11 cellular contexts compared by ENCODE assay signal in the genomic region with DNA sequence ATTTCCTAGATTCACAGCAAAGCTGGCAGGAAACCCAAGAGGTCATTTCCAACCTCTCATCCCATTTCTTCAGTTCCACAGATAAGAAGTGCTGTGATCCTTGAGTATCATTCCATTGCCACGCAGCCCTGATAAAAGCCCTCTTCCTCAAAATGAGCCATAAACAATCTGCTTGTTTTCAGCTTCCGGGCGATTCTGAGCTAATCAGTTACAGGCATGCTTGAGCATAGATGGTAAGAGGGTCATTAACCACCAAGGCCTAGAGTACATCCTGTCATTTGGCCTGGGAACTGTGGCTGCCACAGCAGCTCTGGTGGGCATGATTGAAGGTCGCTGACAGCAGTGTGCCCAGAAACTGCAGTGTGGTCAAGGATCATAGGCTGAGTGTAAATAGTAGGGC. TPM values are rescaled to one million over a fixed set of nuclear protein-coding genes. Genes with fewer than 3 reads are reported as not detected.
A peak's percentile ranks its signal among the peaks of the same experiment; 100 is the strongest.
DNase-seq lines count a peak whose midpoint lies in the region; ATAC-seq and TF ChIP-seq lines count a peak whose summit lies in the region.
"Had no signal": no experiment of that assay in that cellular context is flagged by ENCODE, and none has a peak within 500 bp of the region (broad histone marks: within the 10 kb centered on the region; RNA-seq: fewer than 3 reads in every experiment).

No MANE protein-coding gene starts in this region.

- H3K4me3 Mint-ChIP-seq in stimulated activated naive CD8-positive, alpha-beta T cell treated with anti-CD3 and anti-CD28 coated beads, Interleukin-15, amount 100 ng/mL, for 72 hours, result no peak overlapping the region
- H3K4me3 Mint-ChIP-seq: activated CD8-positive, alpha-beta memory T cell treated with anti-CD3 and anti-CD28 coated beads, Interleukin-2, amount 10 ng/mL, durations not matched to agents 7 days and 5 days; dendritic cell treated with granulocyte-macrophage colony-stimulating factor and Interleukin-4, amounts not matched to agents 40 ng/mL and 50 ng/mL, for 4 days had no signal

- H3K27me3 Mint-ChIP-seq in stimulated activated naive CD8-positive, alpha-beta T cell treated with anti-CD3 and anti-CD28 coated beads, Interleukin-15, amount 100 ng/mL, for 72 hours, result peaks cover 24% of the 10 kb centered on the region
- H3K27me3 Mint-ChIP-seq: activated CD8-positive, alpha-beta memory T cell treated with anti-CD3 and anti-CD28 coated beads, Interleukin-2, amount 10 ng/mL, durations not matched to agents 7 days and 5 days; dendritic cell treated with granulocyte-macrophage colony-stimulating factor and Interleukin-4, amounts not matched to agents 40 ng/mL and 50 ng/mL, for 4 days had no signal

- DNase-seq in left lobe of liver (ENCODE audit: low spot score) (no peak), midbrain (lab: John Stamatoyannopoulos, UW) (no peak)
- no peak for DNase-seq in stimulated activated naive CD8-positive, alpha-beta T cell treated with anti-CD3 and anti-CD28 coated beads, Interleukin-15, amount 100 ng/mL, for 72 hours
- no peak for DNase-seq in stimulated activated CD4-positive, alpha-beta T cell treated with anti-CD3 and anti-CD28 coated beads, Interleukin-4, amount 100 ng/mL, for 4 hours
- DNase-seq in activated CD4-positive, alpha-beta T cell treated with anti-CD3 and anti-CD28 coated beads, Interleukin-2, amount 50 U/mL, for 1 hour, result no peak
- DNase-seq: activated CD8-positive, alpha-beta memory T cell treated with anti-CD3 and anti-CD28 coated beads, Interleukin-2, amount 10 ng/mL, durations not matched to agents 7 days and 5 days had no signal

- H3K4me1 Mint-ChIP-seq in stimulated activated naive CD8-positive, alpha-beta T cell treated with anti-CD3 and anti-CD28 coated beads, Interleukin-15, amount 100 ng/mL, for 72 hours, result no peaks in the 10 kb centered on the region
- H3K4me1 Mint-ChIP-seq: activated CD8-positive, alpha-beta memory T cell treated with anti-CD3 and anti-CD28 coated beads, Interleukin-2, amount 10 ng/mL, durations not matched to agents 7 days and 5 days had no signal

- H3K27ac Mint-ChIP-seq in stimulated activated naive CD8-positive, alpha-beta T cell treated with anti-CD3 and anti-CD28 coated beads, Interleukin-15, amount 100 ng/mL, for 72 hours, result no peak overlapping the region
- H3K27ac Mint-ChIP-seq: activated CD8-positive, alpha-beta memory T cell treated with anti-CD3 and anti-CD28 coated beads, Interleukin-2, amount 10 ng/mL, durations not matched to agents 7 days and 5 days; dendritic cell treated with granulocyte-macrophage colony-stimulating factor and Interleukin-4, amounts not matched to agents 40 ng/mL and 50 ng/mL, for 4 days had no signal

- H3K9me3 Mint-ChIP-seq in stimulated activated naive CD8-positive, alpha-beta T cell treated with anti-CD3 and anti-CD28 coated beads, Interleukin-15, amount 100 ng/mL, for 72 hours, result no peaks in the 10 kb centered on the region
- H3K9me3 Mint-ChIP-seq: dendritic cell treated with granulocyte-macrophage colony-stimulating factor and Interleukin-4, amounts not matched to agents 40 ng/mL and 50 ng/mL, for 4 days had no signal

- ATAC-seq in GM18498 (IDR thresholded peaks at IDR 0.05; ENCODE audit: unreplicated experiment) (peak; percentile 59), HG02943 (IDR thresholded peaks at IDR 0.05; ENCODE audit: low read depth, unreplicated experiment) (peak; percentile 82), left lobe of liver (peak; percentile 63)
- no peak for ATAC-seq in stimulated activated naive CD8-positive, alpha-beta T cell treated with anti-CD3 and anti-CD28 coated beads, Interleukin-15, amount 100 ng/mL, for 72 hours
- ATAC-seq: activated CD8-positive, alpha-beta memory T cell treated with anti-CD3 and anti-CD28 coated beads, Interleukin-2, amount 10 ng/mL, durations not matched to agents 7 days and 5 days; sciatic nerve had no signal

TF ChIP-seq in PFSK-1, 5 proteins besides CTCF, POLR2A, EP300 and RAD21:
- TF ChIP-seq POLR2AphosphoS5 (IDR thresholded peaks at IDR 0.05; ENCODE audit: low read depth, low read length) (no peak), FOXP2 (optimal IDR thresholded peaks at IDR 0.05; ENCODE audit: borderline replicate concordance, extremely low read depth, extremely low read length, insufficient read depth) (peak; percentile 14)
TF ChIP-seq in PFSK-1: peak in this region for 1.

RNA-seq across cellular contexts. Expression of gene P3H2, which starts 47.4 kb away (rescaled TPM):
- polyA plus RNA-seq in PFSK-1 (2012; ENCODE audit: insufficient read length, low read depth), result 5.2 TPM
- 3.9 TPM for total RNA-seq in left lobe of liver
- total RNA-seq: activated CD8-positive, alpha-beta memory T cell treated with anti-CD3 and anti-CD28 coated beads, Interleukin-2, amount 10 ng/mL, durations not matched to agents 7 days and 5 days had no signal
